8 cellular contexts compared by ENCODE assay signal in genomic region chr5:10250804-10251276, GRCh38. TPM values are rescaled to one million over a fixed set of nuclear protein-coding genes. Genes with fewer than 3 reads are reported as not detected.
DNase-seq lines count a peak whose midpoint lies in the region; ATAC-seq and TF ChIP-seq lines count a peak whose summit lies in the region.

No MANE protein-coding gene starts in this region.

- peak overlapping the region; percentile 100 for H3K9ac ChIP-seq in iPS-20b (ENCODE audit: low read depth, low read length)

- TF ChIP-seq EP300 in stomach (IDR thresholded peaks at IDR 0.05): no peak

- 0 to 1% (median 0%) methylated on average over 21 of the region's 21 CpGs for WGBS in stomach, 5 donors

- H3K4me3 ChIP-seq in A673 (ENCODE audit: low read depth, low read length, poor library complexity, severe bottlenecking) (peak overlapping the region; percentile 88), iPS-20b (ENCODE audit: low read length) (peak overlapping the region; percentile 89), stomach (peak overlapping the region; percentile 88 to 100 (median 97))

- CTCF ChIA-PET in A673 (lab: Charles Lee): no interaction called here

- intact Hi-C loops in A673 (cut with micrococcal nuclease; ENCODE audit: unreplicated experiment) (loop anchor here (5.0 kb wide), 1 partner anchor 101 kb away; the partner anchor contains the start of gene MARCHF6), stomach (cut with DNase I; ENCODE audit: low total_unique reads) (no loop called here)

- peaks cover 38 to 44% of the 10 kb centered on the region in 2 donors for H3K36me3 Mint-ChIP-seq in activated naive CD4-positive, alpha-beta T cell treated with anti-CD3 and anti-CD28 coated beads, Interleukin-2, amount 50 U/mL, for 72 hours

- peak; percentile 9 for ATAC-seq in GM18517 (IDR thresholded peaks at IDR 0.05; ENCODE audit: unreplicated experiment)
- ATAC-seq in activated naive CD4-positive, alpha-beta T cell treated with anti-CD3 and anti-CD28 coated beads, Interleukin-2, amount 50 U/mL, for 72 hours: peak in 1 of 2 donors; percentile 11
- no peak for ATAC-seq in HG02970 (IDR thresholded peaks at IDR 0.05; ENCODE audit: low FRiP score, unreplicated experiment)

- H3K9me3 ChIP-seq in A673 (ENCODE audit: low read depth, low read length, poor library complexity, severe bottlenecking) (no peaks in the 10 kb centered on the region), KOPT-K1 (ENCODE audit: insufficient read depth, low read length, poor library complexity, severe bottlenecking) (no peaks in the 10 kb centered on the region), iPS-20b (ENCODE audit: insufficient read depth, low read depth, low read length) (no peaks in the 10 kb centered on the region), stomach (no peaks in the 10 kb centered on the region)

- POLR2A ChIA-PET in A673 (lab: Charles Lee; ENCODE audit: low non-redundant PET): no interaction called here

- no peak for TF ChIP-seq POLR2A in stomach (IDR thresholded peaks at IDR 0.05)

- no TSS peak for BruUV-seq in A673 (replicated peaks; lab: Mats Ljungman, UMichigan)

- H3K36me3 ChIP-seq in A673 (ENCODE audit: insufficient read depth, low read length, poor library complexity, severe bottlenecking) (peaks cover 28% of the 10 kb centered on the region), KOPT-K1 (ENCODE audit: insufficient read depth, low read length) (peaks cover 44% of the 10 kb centered on the region), iPS-20b (ENCODE audit: insufficient read depth, low read depth, low read length) (peaks cover 41% of the 10 kb centered on the region), stomach (peaks cover 11 to 24% (median 23%) of the 10 kb centered on the region in 4 donors)

- H3K4me1 ChIP-seq in A673 (ENCODE audit: insufficient read depth, low read length, poor library complexity, severe bottlenecking) (peaks cover 14% of the 10 kb centered on the region), iPS-20b (ENCODE audit: insufficient read depth, low read length) (peaks cover 6% of the 10 kb centered on the region; the same call in 1 of the 2 replicates), stomach (peaks cover 33 to 48% (median 44%) of the 10 kb centered on the region in 4 donors)

- DNase-seq in A673 (ENCODE audit: low spot score) (no peak), stomach (no peak), NCI-H226 (no peak)
- no peak for DNase-seq in activated naive CD4-positive, alpha-beta T cell treated with anti-CD3 and anti-CD28 coated beads, Interleukin-2, amount 50 U/mL, for 72 hours (ENCODE audit: low spot score in 2 of 2)

- TF ChIP-seq CTCF in A673 (conservative IDR thresholded peaks at IDR 0.05; ENCODE audit: low read depth, low read length): no peak
- TF ChIP-seq CTCF in stomach (IDR thresholded peaks at IDR 0.05): no peak

- H3K27ac ChIP-seq in A673 (ENCODE audit: low read depth, low read length, poor library complexity, severe bottlenecking): peak overlapping the region; percentile 100
- peak overlapping the region; percentile 96 for H3K27ac ChIP-seq in KOPT-K1 (ENCODE audit: low read depth, low read length, poor library complexity, severe bottlenecking)
- peak overlapping the region; percentile 96 for H3K27ac ChIP-seq in iPS-20b (ENCODE audit: low read length)
- H3K27ac ChIP-seq in stomach: peak overlapping the region; percentile 91 to 97 (median 95)

- H3K9me3 Mint-ChIP-seq in activated naive CD4-positive, alpha-beta T cell treated with anti-CD3 and anti-CD28 coated beads, Interleukin-2, amount 50 U/mL, for 72 hours: no peaks in the 10 kb centered on the region

- H3K27me3 ChIP-seq in A673 (replicated peaks; ENCODE audit: insufficient read depth, low read depth, low read length, poor library complexity) (no peaks in the 10 kb centered on the region), iPS-20b (ENCODE audit: insufficient read depth, low read length) (no peaks in the 10 kb centered on the region), stomach (no peaks in the 10 kb centered on the region)

- H3K27ac Mint-ChIP-seq in activated naive CD4-positive, alpha-beta T cell treated with anti-CD3 and anti-CD28 coated beads, Interleukin-2, amount 50 U/mL, for 72 hours: peak overlapping the region; percentile 96 to 99

RNA-seq across cellular contexts. Expression of gene CCT5, which starts 0.8 kb away (rescaled TPM):
- total RNA-seq in A673 (2021) (651 and 675 TPM in 2 replicates), stomach (100 to 1,000 TPM in 3 of 5 donors, 10 to 100 TPM in 2; 18.5 to 201 (median 116) TPM)
- 100 to 1,000 TPM; 347 to 353 TPM for total RNA-seq in activated naive CD4-positive, alpha-beta T cell treated with anti-CD3 and anti-CD28 coated beads, Interleukin-2, amount 50 U/mL, for 72 hours
- polyA plus RNA-seq in stomach: 100 to 1,000 TPM; 104 to 116 (median 109) TPM

RNA-seq across cellular contexts. Expression of gene ATPSCKMT, which starts 1.2 kb away (rescaled TPM):
- total RNA-seq in A673 (2021) (34.8 and 36.6 TPM in 2 replicates), stomach (10 to 100 TPM in 3 of 5 donors, 1 to 10 TPM in 2; 2.3 to 26.8 (median 20.7) TPM)
- total RNA-seq in activated naive CD4-positive, alpha-beta T cell treated with anti-CD3 and anti-CD28 coated beads, Interleukin-2, amount 50 U/mL, for 72 hours: 10 to 100 TPM; 16.9 to 20.9 TPM
- 10 to 100 TPM in 2 of 3 donors, 1 to 10 TPM in 1; 8.1 to 12.0 (median 10.5) TPM for polyA plus RNA-seq in stomach

RNA-seq across cellular contexts. Expression of gene CMBL, which starts 56.9 kb away (rescaled TPM):
- total RNA-seq in A673 (2021) (15.7 and 17.2 TPM in 2 replicates), stomach (10 to 100 TPM in 3 of 5 donors, 1 to 10 TPM in 1, not detected in 1; 2.7 to 23.1 (median 16.7) TPM)
- total RNA-seq in activated naive CD4-positive, alpha-beta T cell treated with anti-CD3 and anti-CD28 coated beads, Interleukin-2, amount 50 U/mL, for 72 hours: 1 to 10 TPM in 1 of 2 donors, under 1 TPM in 1; 0.80 to 1.7 TPM
- 100 to 1,000 TPM in 1 of 3 donors, 10 to 100 TPM in 2; 19.0 to 153 (median 33.9) TPM for polyA plus RNA-seq in stomach
